ENCODE assay signal across 8 cellular contexts in genomic region chr4:157978680-157979361, GRCh38.
DNase-seq lines count a peak whose midpoint lies in the region; ATAC-seq and TF ChIP-seq lines count a peak whose summit lies in the region.

No MANE protein-coding gene starts in this region.

- no peaks in the 10 kb centered on the region for H3K9me3 ChIP-seq in Caco-2
- H3K9me3 ChIP-seq in neutrophil = no peaks in the 10 kb centered on the region

- no peak overlapping the region for H3K27ac Mint-ChIP-seq in Caco-2 (ENCODE audit: unreplicated experiment)

- H3K27me3 Mint-ChIP-seq in Caco-2 (ENCODE audit: insufficient read depth, unreplicated experiment) = no peaks in the 10 kb centered on the region

- H3K36me3 Mint-ChIP-seq in Caco-2 (ENCODE audit: insufficient read depth, unreplicated experiment) = no peaks in the 10 kb centered on the region

- TF ChIP-seq CTCF in Caco-2 (IDR thresholded peaks at IDR 0.05; ENCODE audit: insufficient read depth in 1 of 2, low read depth in 1 of 2, low read length in 1 of 2, severe bottlenecking in 1 of 2, unreplicated experiment in 1 of 2) = peak; percentile 33 to 52
- peak; percentile 81 for TF ChIP-seq CTCF in foreskin fibroblast (IDR thresholded peaks at IDR 0.05; ENCODE audit: low read depth, low read length)
- TF ChIP-seq CTCF in neutrophil (IDR thresholded peaks at IDR 0.05) = peak; percentile 45

- peaks cover 14% of the 10 kb centered on the region for H3K4me1 Mint-ChIP-seq in Caco-2 (ENCODE audit: low read depth, unreplicated experiment)

- CTCF ChIA-PET in Caco-2 (lab: Charles Lee) = interaction anchor here (1.0 kb wide), 1 partner anchor 261 kb away, joined by 3 read pairs; no protein-coding TSS in a partner anchor

- H3K27ac ChIP-seq in neutrophil = no peak overlapping the region

- no peak overlapping the region for H3K4me3 Mint-ChIP-seq in Caco-2 (ENCODE audit: unreplicated experiment)

- intact Hi-C loops in Caco-2 (cut with micrococcal nuclease; ENCODE audit: unreplicated experiment) = loop anchor here (1.0 to 10.0 kb wide), 3 partner anchors 174 to 762 kb away; no protein-coding TSS in a partner anchor

- no peaks in the 10 kb centered on the region for H3K27me3 ChIP-seq in Caco-2 (replicated peaks; ENCODE audit: control insufficient read depth, insufficient read depth, low read length)
- peaks cover 11% of the 10 kb centered on the region for H3K27me3 ChIP-seq in neutrophil

- POLR2A ChIA-PET in Caco-2 (lab: Charles Lee) = no interaction called here

- DNase-seq in Caco-2 (peak in 1 of 2 experiments; percentile 25), NCI-H510A (lab: John Stamatoyannopoulos, UW) (peak; percentile 12), foreskin fibroblast (peak; percentile 47 to 79), NCI-H774 (lab: John Stamatoyannopoulos, UW) (no peak)
- DNase-seq in activated CD8-positive, alpha-beta memory T cell treated with anti-CD3 and anti-CD28 coated beads, Interleukin-2, amount 50 U/mL, for 48 hours = peak; percentile 51

- H3K4me3 ChIP-seq in Caco-2 (ENCODE audit: low read depth, low read length) (no peak overlapping the region), foreskin fibroblast (ENCODE audit: low read depth in 1 of 2, low read length in 2 of 2) (peak overlapping the region in 1 of 2 donors; percentile 40), neutrophil (ENCODE audit: low read depth in 1 of 2, low read length in 1 of 2) (no peak overlapping the region)

- H3K36me3 ChIP-seq in Caco-2 (ENCODE audit: control insufficient read depth, insufficient read depth, low read length) = no peaks in the 10 kb centered on the region
- no peaks in the 10 kb centered on the region for H3K36me3 ChIP-seq in neutrophil

- H3K9me3 Mint-ChIP-seq in Caco-2 (ENCODE audit: unreplicated experiment) = peaks cover 9% of the 10 kb centered on the region

- peak; percentile 87 for ATAC-seq in GM19328 (IDR thresholded peaks at IDR 0.05; ENCODE audit: unreplicated experiment)
- ATAC-seq in HG03439 (IDR thresholded peaks at IDR 0.05; ENCODE audit: unreplicated experiment) = peak; percentile 85

- no TSS peak for BruUV-seq in Caco-2 (replicated peaks; lab: Mats Ljungman, UMichigan)

- H3K4me1 ChIP-seq in Caco-2 = no peaks in the 10 kb centered on the region
- H3K4me1 ChIP-seq in neutrophil (ENCODE audit: control insufficient read depth in 1 of 2, insufficient read depth in 1 of 2, low read depth in 1 of 2, low read length in 1 of 2) = peaks cover 13 to 15% of the 10 kb centered on the region in 2 experiments
